In the genomic region with DNA sequence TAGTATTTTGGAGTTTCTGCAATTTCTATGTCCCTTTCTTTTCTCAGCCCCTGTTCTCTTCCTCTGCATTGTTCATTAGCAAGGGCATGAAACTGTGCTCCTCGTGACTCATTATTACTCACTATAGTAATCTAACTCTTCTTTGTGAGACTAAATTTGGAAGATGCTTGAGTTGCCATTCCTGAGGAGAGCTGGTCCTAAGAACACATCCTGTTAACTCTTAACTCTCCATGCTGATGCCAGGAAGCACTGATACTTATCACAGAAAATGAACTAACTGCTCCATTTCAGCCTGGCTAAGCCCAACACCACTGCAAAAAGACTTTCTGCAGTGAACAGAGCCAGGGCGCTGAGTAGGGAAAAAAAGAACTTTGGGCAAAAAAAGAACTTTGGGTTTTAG, we compare ENCODE assay signal across 8 cellular contexts. TPM values are rescaled to one million over a fixed set of nuclear protein-coding genes. Genes with fewer than 3 reads are reported as not detected.
A peak's percentile ranks its signal among the peaks of the same experiment; 100 is the strongest.
DNase-seq lines count a peak whose midpoint lies in the region; ATAC-seq, FAIRE-seq and TF ChIP-seq lines count a peak whose summit lies in the region.

No MANE protein-coding gene starts in this region.

- no peaks in the 10 kb centered on the region for H3K79me2 ChIP-seq in HepG2 (ENCODE audit: insufficient read depth, low read length)

- H3K36me3 ChIP-seq in Caco-2 (ENCODE audit: control insufficient read depth, insufficient read depth, low read length): no peaks in the 10 kb centered on the region
- H3K36me3 ChIP-seq in MG63: no peaks in the 10 kb centered on the region
- H3K36me3 ChIP-seq in HepG2 (replicated peaks in 1 of 2; ENCODE audit: control insufficient read depth in 1 of 2, insufficient read depth in 2 of 2, low read length in 2 of 2): no peaks in the 10 kb centered on the region
- no peaks in the 10 kb centered on the region for H3K36me3 ChIP-seq in aorta (ENCODE audit: control insufficient read depth in 1 of 2, insufficient read depth in 2 of 2, low read length in 1 of 2)

- no peak for TF ChIP-seq POLR2A in HepG2 (IDR thresholded peaks at IDR 0.05; ENCODE audit: insufficient read depth in 1 of 2, low read depth in 2 of 2, low read length in 2 of 2)

- POLR2A ChIA-PET in Caco-2 (lab: Charles Lee): interaction anchor here (0.9 kb wide), 1 partner anchor 10 kb away, joined by 5 read pairs; no protein-coding TSS in a partner anchor
- POLR2A ChIA-PET in MCF 10A (lab: Yijun Ruan, JAX): interaction anchor here (0.6 to 5.5 kb wide), 52 partner anchors 8 to 1038 kb away, joined by 3 to 517 read pairs (median 9); a partner anchor contains a TSS
- POLR2A ChIA-PET in HepG2 (lab: Yijun Ruan, JAX): interaction anchor here (1.4 to 3.2 kb wide), 2 partner anchors 10 to 12 kb away, joined by 4 to 17 read pairs; a partner anchor contains a TSS

- H3K27me3 ChIP-seq in Caco-2 (replicated peaks; ENCODE audit: control insufficient read depth, insufficient read depth, low read length): no peaks in the 10 kb centered on the region
- H3K27me3 ChIP-seq in MG63: no peaks in the 10 kb centered on the region
- no peaks in the 10 kb centered on the region for H3K27me3 ChIP-seq in HepG2 (ENCODE audit: control insufficient read depth in 1 of 2, insufficient read depth in 2 of 2, low read length in 2 of 2)
- no peaks in the 10 kb centered on the region for H3K27me3 ChIP-seq in aorta (ENCODE audit: control insufficient read depth in 1 of 2, insufficient read depth in 2 of 2, low read length in 1 of 2)

- no peaks in the 10 kb centered on the region for H4K20me1 ChIP-seq in HepG2 (ENCODE audit: insufficient read depth, low read length)

- no peaks in the 10 kb centered on the region for H3K9me3 Mint-ChIP-seq in Caco-2 (ENCODE audit: unreplicated experiment)
- no peaks in the 10 kb centered on the region for H3K9me3 Mint-ChIP-seq in MCF 10A (ENCODE audit: unreplicated experiment)

- H3K4me3 ChIP-seq in Caco-2 (ENCODE audit: low read depth, low read length) (no peak overlapping the region), MG63 (peak overlapping the region; percentile 23), HepG2 (replicated peaks in 1 of 3; ENCODE audit: insufficient read depth in 1 of 3, low read depth in 2 of 3, low read length in 3 of 3) (no peak overlapping the region), aorta (ENCODE audit: low read length in 2 of 2) (no peak overlapping the region)

- no peak overlapping the region for H3K4me2 ChIP-seq in HepG2 (ENCODE audit: low read depth, low read length)

- TF ChIP-seq CTCF in Caco-2 (IDR thresholded peaks at IDR 0.05; ENCODE audit: insufficient read depth in 1 of 2, low read depth in 1 of 2, low read length in 1 of 2, severe bottlenecking in 1 of 2, unreplicated experiment in 1 of 2) (no peak), MCF 10A (IDR thresholded peaks at IDR 0.05; ENCODE audit: unreplicated experiment) (no peak), HepG2 (CRISPR knock-in tag; IDR thresholded peaks at IDR 0.05) (no peak)

- WGBS in HepG2 (ENCODE audit: low lambda C conversion rate): 49% methylated on average over 2 of the region's 2 CpGs
- 14% methylated on average over 2 of the region's 2 CpGs for WGBS in aorta, 2 donors

- DNase-seq in Caco-2: no peak
- peak; percentile 52 for DNase-seq in MG63
- peak; percentile 97 for DNase-seq in MCF 10A (ENCODE audit: unreplicated experiment)
- DNase-seq in HepG2 (ENCODE audit: low spot score): peak; percentile 36
- no peak for DNase-seq in aorta
- DNase-seq in germinal center (ENCODE audit: low spot score): no peak
- no peak for DNase-seq in NK-92 (lab: John Stamatoyannopoulos, UW; ENCODE audit: unreplicated experiment)

- H3K27ac ChIP-seq in HepG2 (ENCODE audit: extremely low read length, insufficient read depth, low read length) (no peak overlapping the region), aorta (ENCODE audit: low read depth in 1 of 2, low read length in 2 of 2) (peak overlapping the region in 1 of 2 donors; percentile 91)

- H3K4me3 Mint-ChIP-seq in Caco-2 (ENCODE audit: unreplicated experiment): no peak overlapping the region
- peak overlapping the region; percentile 50 for H3K4me3 Mint-ChIP-seq in MCF 10A (ENCODE audit: unreplicated experiment)

- no peak for TF ChIP-seq RAD21 in HepG2 (CRISPR knock-in tag; IDR thresholded peaks at IDR 0.05)

- H3K4me1 ChIP-seq in Caco-2 (peaks cover 33% of the 10 kb centered on the region), HepG2 (ENCODE audit: insufficient read depth, low read length) (peaks cover 16% of the 10 kb centered on the region), aorta (ENCODE audit: control insufficient read depth in 1 of 2, insufficient read depth in 2 of 2, low read length in 2 of 2) (no peaks in the 10 kb centered on the region)

- no peaks in the 10 kb centered on the region for H3K9me3 ChIP-seq in Caco-2
- no peaks in the 10 kb centered on the region for H3K9me3 ChIP-seq in MG63
- no peaks in the 10 kb centered on the region for H3K9me3 ChIP-seq in HepG2 (ENCODE audit: low read length)
- H3K9me3 ChIP-seq in aorta (ENCODE audit: control insufficient read depth, low read length): no peaks in the 10 kb centered on the region

- H3K27ac Mint-ChIP-seq in Caco-2 (ENCODE audit: unreplicated experiment): peak overlapping the region; percentile 26
- peak overlapping the region; percentile 82 for H3K27ac Mint-ChIP-seq in MCF 10A (ENCODE audit: low read depth, unreplicated experiment)

- intact Hi-C loops in Caco-2 (cut with micrococcal nuclease; ENCODE audit: unreplicated experiment) (no loop called here), MCF 10A (cut with micrococcal nuclease) (loop anchor here (1.0 to 5.0 kb wide), 4 partner anchors 11 to 430 kb away; a partner anchor contains a TSS), HepG2 (cut with micrococcal nuclease; ENCODE audit: unreplicated experiment) (loop anchor here (10.0 kb wide), 1 partner anchor 417 kb away; a partner anchor contains a TSS), aorta (cut with DNase I) (loop anchor here (2.0 to 10.0 kb wide), 3 partner anchors 117 to 247 kb away; no protein-coding TSS in a partner anchor)

- no peak overlapping the region for H3K9ac ChIP-seq in HepG2 (ENCODE audit: insufficient read depth, low read depth, low read length)

- FAIRE-seq in HepG2 (lab: Jason Lieb, UNC): no peak

- H3K36me3 Mint-ChIP-seq in Caco-2 (ENCODE audit: insufficient read depth, unreplicated experiment) (no peaks in the 10 kb centered on the region), MCF 10A (ENCODE audit: insufficient read depth, unreplicated experiment) (no peaks in the 10 kb centered on the region)

- in situ Hi-C loops in HepG2 (cut with HindIII; ENCODE audit: extremely low pct_ligation_motif_present, low pct_unique_long_range_greater_than_20kb): loop anchor here (5.0 to 25.0 kb wide), 2 partner anchors 195 to 425 kb away; a partner anchor contains a TSS

- CTCF ChIA-PET in Caco-2 (lab: Charles Lee) (interaction anchor here (0.6 to 2.6 kb wide), 2 partner anchors 10 to 89 kb away, joined by 3 to 11 read pairs; a partner anchor contains a TSS), MCF 10A (lab: Yijun Ruan, JAX) (interaction anchor here (0.7 to 5.5 kb wide), 34 partner anchors 11 to 498 kb away, joined by 3 to 109 read pairs (median 8); a partner anchor contains a TSS), HepG2 (lab: Yijun Ruan, JAX; ENCODE audit: low intra/inter-chr PET ratio, low total read pairs) (no interaction called here)

- no peak overlapping the region for H2AFZ ChIP-seq in HepG2 (ENCODE audit: low read length)

- no TSS peak for BruUV-seq in Caco-2 (replicated peaks; lab: Mats Ljungman, UMichigan)
- BruUV-seq in MCF 10A (replicated peaks; lab: Mats Ljungman, UMichigan): no TSS peak
- BruUV-seq in HepG2 (replicated peaks; lab: Mats Ljungman, UMichigan): no TSS peak

- H3K27me3 Mint-ChIP-seq in Caco-2 (ENCODE audit: insufficient read depth, unreplicated experiment) (no peaks in the 10 kb centered on the region), MCF 10A (ENCODE audit: insufficient read depth, unreplicated experiment) (no peaks in the 10 kb centered on the region)

- peaks cover 18% of the 10 kb centered on the region for H3K4me1 Mint-ChIP-seq in Caco-2 (ENCODE audit: low read depth, unreplicated experiment)
- peaks cover 38% of the 10 kb centered on the region for H3K4me1 Mint-ChIP-seq in MCF 10A (ENCODE audit: insufficient read depth, unreplicated experiment)

- no peak for ATAC-seq in HepG2
- peak; percentile 89 for ATAC-seq in aorta (ENCODE audit: low FRiP score)
- no peak for ATAC-seq in GM19035 (IDR thresholded peaks at IDR 0.05; ENCODE audit: unreplicated experiment)

- TF ChIP-seq EP300 in HepG2 (IDR thresholded peaks at IDR 0.05; ENCODE audit: low read depth in 2 of 2, low read length in 2 of 2) (no peak), HepG2 (CRISPR knock-in tag; IDR thresholded peaks at IDR 0.05; ENCODE audit: borderline replicate concordance) (no peak)

RNA-seq across cellular contexts. Expression of a gene that starts 10.6 kb away (rescaled TPM):
- total RNA-seq in Caco-2 (2022) (252 and 264 TPM in 2 replicates), MCF 10A (2022) (666 and 744 TPM in 2 replicates), HepG2 (2016; rRNA removed; fragmentation: Illumina TruSeq; extraction: Trizol) (149 and 210 TPM in 2 replicates), aorta (100 to 1,000 TPM; 226 to 242 TPM)
- 425 and 559 TPM in 2 replicates for total RNA-seq in MG63 (2014; rRNA removed; shearing (Covaris generic); ENCODE audit: low replicate concordance)
- 27.1 and 35.7 TPM in 2 replicates for total RNA-seq in HepG2 (2016; cell fraction: cytosol; rRNA removed; fragmentation: Illumina TruSeq; extraction: Trizol; ENCODE audit: low read depth)
- 145 and 212 TPM in 2 replicates for total RNA-seq in HepG2 (2016; cell fraction: insoluble cytoplasmic fraction; rRNA removed; fragmentation: Illumina TruSeq; extraction: Trizol)
- total RNA-seq in HepG2 (2016; cell fraction: membrane; rRNA removed; fragmentation: Illumina TruSeq; extraction: Trizol): 84.4 and 87.9 TPM in 2 replicates
- 98.3 and 111 TPM in 2 replicates for total RNA-seq in HepG2 (2016; cell fraction: nucleus; rRNA removed; fragmentation: Illumina TruSeq; extraction: Trizol)
- polyA plus RNA-seq in HepG2 (2011; rRNA removed) (77.3 and 89.0 TPM in 2 replicates), aorta (100 to 1,000 TPM; 100 to 103 TPM)
- polyA plus RNA-seq in HepG2 (2011; cell fraction: cytosol; rRNA removed): 49.1 and 57.0 TPM in 2 replicates
- polyA plus RNA-seq in HepG2 (2011; cell fraction: nucleus; rRNA removed): 50.7 and 55.7 TPM in 2 replicates
- polyA plus RNA-seq in HepG2 (2012): 65.5 and 78.7 TPM in 2 replicates
- 15.0 and 20.3 TPM in 2 replicates for polyA plus RNA-seq in HepG2 (2016; cell fraction: cytosol; fragmentation: Illumina TruSeq; extraction: Trizol; ENCODE audit: low read depth)
- polyA plus RNA-seq in HepG2 (2016; cell fraction: insoluble cytoplasmic fraction; fragmentation: Illumina TruSeq; extraction: Trizol; ENCODE audit: low read depth): 121 and 123 TPM in 2 replicates
- 29.6 and 36.5 TPM in 2 replicates for polyA plus RNA-seq in HepG2 (2016; cell fraction: membrane; fragmentation: Illumina TruSeq; extraction: Trizol; ENCODE audit: low read depth)
- 67.9 and 69.0 TPM in 2 replicates for polyA plus RNA-seq in HepG2 (2016; cell fraction: nucleus; fragmentation: Illumina TruSeq; extraction: Trizol; ENCODE audit: insufficient read depth, low read depth)
- 117 and 141 TPM in 2 replicates for polyA minus RNA-seq in HepG2 (2011; rRNA and poly(A)+ RNA removed; ENCODE audit: low replicate concordance)
- 108 and 126 TPM in 2 replicates for polyA minus RNA-seq in HepG2 (2011; cell fraction: cytosol; rRNA and poly(A)+ RNA removed)
- polyA minus RNA-seq in HepG2 (2011; cell fraction: nucleus; rRNA and poly(A)+ RNA removed): 187 and 216 TPM in 2 replicates

RNA-seq across cellular contexts. Expression of a gene that starts 19.4 kb away (rescaled TPM):
- 0.70 and 0.86 TPM in 2 replicates for total RNA-seq in Caco-2 (2022)
- total RNA-seq in MG63 (2014; rRNA removed; shearing (Covaris generic); ENCODE audit: low replicate concordance): 0.17 and 1.1 TPM in 2 replicates
- 3.9 and 5.1 TPM in 2 replicates for total RNA-seq in MCF 10A (2022)
- 0.27 TPM in 1 of 2 replicates, not detected in the other for total RNA-seq in HepG2 (2016; rRNA removed; fragmentation: Illumina TruSeq; extraction: Trizol)
- not detected in 2 replicates for total RNA-seq in HepG2 (2016; cell fraction: cytosol; rRNA removed; fragmentation: Illumina TruSeq; extraction: Trizol; ENCODE audit: low read depth)
- total RNA-seq in HepG2 (2016; cell fraction: insoluble cytoplasmic fraction; rRNA removed; fragmentation: Illumina TruSeq; extraction: Trizol): 0.11 TPM in 1 of 2 replicates, not detected in the other
- total RNA-seq in HepG2 (2016; cell fraction: membrane; rRNA removed; fragmentation: Illumina TruSeq; extraction: Trizol): not detected in 2 replicates
- total RNA-seq in HepG2 (2016; cell fraction: nucleus; rRNA removed; fragmentation: Illumina TruSeq; extraction: Trizol): not detected in 2 replicates
- 0.18 and 0.39 TPM in 2 replicates for polyA plus RNA-seq in HepG2 (2011; rRNA removed)
- polyA plus RNA-seq in HepG2 (2011; cell fraction: cytosol; rRNA removed): 0.05 and 0.23 TPM in 2 replicates
- polyA plus RNA-seq in HepG2 (2011; cell fraction: nucleus; rRNA removed): 0.18 and 0.38 TPM in 2 replicates
- polyA plus RNA-seq in HepG2 (2012): 0.21 and 0.28 TPM in 2 replicates
- polyA plus RNA-seq in HepG2 (2016; cell fraction: cytosol; fragmentation: Illumina TruSeq; extraction: Trizol; ENCODE audit: low read depth): not detected in 2 replicates
- not detected in 2 replicates for polyA plus RNA-seq in HepG2 (2016; cell fraction: insoluble cytoplasmic fraction; fragmentation: Illumina TruSeq; extraction: Trizol; ENCODE audit: low read depth)
- polyA plus RNA-seq in HepG2 (2016; cell fraction: membrane; fragmentation: Illumina TruSeq; extraction: Trizol; ENCODE audit: low read depth): not detected in 2 replicates
- 0.48 TPM in 1 of 2 replicates, not detected in the other for polyA plus RNA-seq in HepG2 (2016; cell fraction: nucleus; fragmentation: Illumina TruSeq; extraction: Trizol; ENCODE audit: insufficient read depth, low read depth)
- 0.51 and 1.4 TPM in 2 replicates for polyA minus RNA-seq in HepG2 (2011; rRNA and poly(A)+ RNA removed; ENCODE audit: low replicate concordance)
- polyA minus RNA-seq in HepG2 (2011; cell fraction: cytosol; rRNA and poly(A)+ RNA removed): not detected in 2 replicates
- polyA minus RNA-seq in HepG2 (2011; cell fraction: nucleus; rRNA and poly(A)+ RNA removed): 0.13 and 0.87 TPM in 2 replicates
- total RNA-seq in aorta: 10 to 100 TPM in 1 of 2 donors, 1 to 10 TPM in 1; 9.7 to 18.0 TPM
- 1 to 10 TPM; 2.7 to 8.8 TPM for polyA plus RNA-seq in aorta

Comparison
In these comparisons a context has a peak if more than half of its experiments do, and no peak if none do; other contexts are left out.
1. DNase-seq: peak in MG63 (single experiment), MCF 10A (single experiment) and HepG2 (single experiment); none in Caco-2 (0 of 2), aorta (0 of 2), germinal center (single experiment) and NK-92 (single experiment).